Comparison of ENCODE assay signal across 28 cellular contexts in genomic region chr12:25248137-25248536, GRCh38. TPM values are rescaled to one million over a fixed set of nuclear protein-coding genes. Genes with fewer than 3 reads are reported as not detected.
A peak's percentile ranks its signal among the peaks of the same experiment; 100 is the strongest.
DNase-seq lines count a peak whose midpoint lies in the region; ATAC-seq, FAIRE-seq and TF ChIP-seq lines count a peak whose summit lies in the region.
"Had no signal": no experiment of that assay in that cellular context is flagged by ENCODE, and none has a peak within 500 bp of the region (broad histone marks: within the 10 kb centered on the region; RNA-seq: fewer than 3 reads in every experiment).

No MANE protein-coding gene starts in this region.

- no peak overlapping the region for H3K27ac ChIP-seq in CD8-positive, alpha-beta memory T cell (ENCODE audit: low read depth, low read length)
- H3K27ac ChIP-seq in H9 (ENCODE audit: insufficient read length, low read depth, low read length) (no peak overlapping the region), K562 (ENCODE audit: extremely low read depth, low read depth, low read length) (no peak overlapping the region), breast epithelium (no peak overlapping the region)
- H3K27ac ChIP-seq: adrenal gland, brain microvascular endothelial cell, pancreas, right atrium auricular region, thoracic aorta had no signal

- H4K8ac ChIP-seq in H9 (replicated peaks; ENCODE audit: insufficient read length, low read depth, low read length): no peak overlapping the region

- H3K36me3 ChIP-seq in CD8-positive, alpha-beta memory T cell (ENCODE audit: insufficient read depth, low read length): peaks cover 4% of the 10 kb centered on the region
- H3K36me3 ChIP-seq in K562 (ENCODE audit: control insufficient read depth, insufficient read depth, low read length) (peaks cover 15% of the 10 kb centered on the region; the same call in 1 of the 3 replicates), breast epithelium (no peaks in the 10 kb centered on the region)
- H3K36me3 ChIP-seq: adrenal gland, brain microvascular endothelial cell, pancreas, right atrium auricular region, thoracic aorta had no signal

- no peaks in the 10 kb centered on the region for H4K20me1 ChIP-seq in H9 (ENCODE audit: control insufficient read depth, insufficient read depth, insufficient read length)
- no peaks in the 10 kb centered on the region for H4K20me1 ChIP-seq in K562 (replicated peaks; ENCODE audit: control insufficient read depth, insufficient read depth, low read length)

- no peak overlapping the region for H3K23ac ChIP-seq in H9 (ENCODE audit: insufficient read length, low read depth, low read length)

- H3K9me3 Mint-ChIP-seq in CD8-positive, alpha-beta memory T cell: peaks cover 0 to 2% (median 0%) of the 10 kb centered on the region in 5 donors
- no peaks in the 10 kb centered on the region for H3K9me3 Mint-ChIP-seq in H9
- peaks cover 3% of the 10 kb centered on the region for H3K9me3 Mint-ChIP-seq in neural crest cell
- H3K9me3 Mint-ChIP-seq: activated CD4-positive, alpha-beta T cell treated with anti-CD3 and anti-CD28 coated beads, Interleukin-2, amount 10 ng/mL, durations not matched to agents 7 days and 5 days; CD8-positive, alpha-beta T cell; immature natural killer cell; T-helper 1 cell treated with Interleukin-12 subunit alpha and Interleukin-12 subunit beta and Interleukin-4 antibody, amounts not matched to agents 30 μg/mL and 1 μg/mL, for 36 hours had no signal

- H3K9ac ChIP-seq in H9 (ENCODE audit: extremely low read depth, insufficient read length, low read length) (no peak overlapping the region), K562 (ENCODE audit: insufficient read depth in 1 of 2, low read depth in 2 of 2, low read length in 2 of 2) (no peak overlapping the region)

- POLR2A ChIA-PET in CD8-positive, alpha-beta memory T cell (lab: Charles Lee): interaction anchor here (1.4 kb wide), 1 partner anchor 15 kb away, joined by 3 read pairs; no protein-coding TSS in a partner anchor
- POLR2A ChIA-PET in K562 (lab: Yijun Ruan, JAX): no interaction called here

- no peak overlapping the region for H3K14ac ChIP-seq in H9 (ENCODE audit: insufficient read depth, low read length)

- peaks cover 0 to 48% (median 9%) of the 10 kb centered on the region in 3 donors for H3K36me3 Mint-ChIP-seq in CD8-positive, alpha-beta memory T cell
- peaks cover 0 to 31% (median 20%) of the 10 kb centered on the region in 3 experiments; a peak in 4 of 7 replicates for H3K36me3 Mint-ChIP-seq in H9 (ENCODE audit: insufficient read depth in 1 of 3, low read depth in 3 of 3)
- H3K36me3 Mint-ChIP-seq in neural crest cell (ENCODE audit: low read depth): peaks cover 7% of the 10 kb centered on the region

- DNase-seq in CD8-positive, alpha-beta memory T cell: no peak
- DNase-seq in H9 (peak; percentile 43), K562 (ENCODE audit: extremely low read depth in 1 of 4, low spot score in 3 of 4) (no peak), neural crest cell (ENCODE audit: low read depth, low spot score) (no peak), breast epithelium (ENCODE audit: low spot score in 2 of 2) (no peak)
- DNase-seq: activated CD4-positive, alpha-beta T cell treated with anti-CD3 and anti-CD28 coated beads, Interleukin-2, amount 10 ng/mL, durations not matched to agents 7 days and 5 days; activated effector memory CD4-positive, alpha-beta T cell treated with anti-CD3 and anti-CD28 coated beads, Interleukin-2, amount 50 U/mL, for 16 hours; adrenal gland; brain microvascular endothelial cell; CD8-positive, alpha-beta T cell; DMS153; effector CD8-positive, alpha-beta T cell; foreskin fibroblast; GOT3; immature natural killer cell; mesenchymal stem cell; NCI-H1092 treated with DMSO at 0.1 percent for 48 hours; NCI-H1930; NCI-H526; pancreas; stimulated activated CD4-positive, alpha-beta T cell treated with anti-CD3 and anti-CD28 coated beads, Interleukin-4, amount 100 ng/mL, for 24 hours; stimulated activated naive CD4-positive, alpha-beta T cell had no signal

- H3K9me1 ChIP-seq in K562 (ENCODE audit: control insufficient read depth, insufficient read depth, low read length): no peaks in the 10 kb centered on the region

- H4K5ac ChIP-seq in H9 (ENCODE audit: insufficient read length, low read depth, low read length): no peak overlapping the region

- no peak overlapping the region for H3K56ac ChIP-seq in H9 (ENCODE audit: insufficient read length, low read depth, low read length)

- H3K9me3 ChIP-seq in CD8-positive, alpha-beta memory T cell (ENCODE audit: low read length): no peaks in the 10 kb centered on the region
- no peaks in the 10 kb centered on the region for H3K9me3 ChIP-seq in H9 (ENCODE audit: control insufficient read depth, low read depth, low read length)
- no peaks in the 10 kb centered on the region for H3K9me3 ChIP-seq in K562 (replicated peaks; ENCODE audit: control insufficient read depth, insufficient read depth, low read depth, low read length)
- no peaks in the 10 kb centered on the region for H3K9me3 ChIP-seq in breast epithelium
- H3K9me3 ChIP-seq: adrenal gland, pancreas, right atrium auricular region, thoracic aorta had no signal

- H2BK12ac ChIP-seq in H9 (ENCODE audit: insufficient read length, low read depth, low read length): no peak overlapping the region

- no peaks in the 10 kb centered on the region for H3K27me3 ChIP-seq in CD8-positive, alpha-beta memory T cell (ENCODE audit: insufficient read depth, low read length, poor library complexity, severe bottlenecking)
- H3K27me3 ChIP-seq in H9 (ENCODE audit: insufficient read depth, low read length) (no peaks in the 10 kb centered on the region), K562 (ENCODE audit: control insufficient read depth in 2 of 2, insufficient read depth in 2 of 2, low read length in 2 of 2) (no peaks in the 10 kb centered on the region), breast epithelium (no peaks in the 10 kb centered on the region)
- H3K27me3 ChIP-seq: adrenal gland, brain microvascular endothelial cell, pancreas, right atrium auricular region had no signal

- in situ Hi-C loops in K562 (cut with MboI): no loop called here

- no peak for FAIRE-seq in K562 (lab: Jason Lieb, UNC)
- FAIRE-seq: GM18507, pancreas had no signal

- ATAC-seq in K562 (no peak), HG03045 (IDR thresholded peaks at IDR 0.05; ENCODE audit: unreplicated experiment) (no peak), HG02938 (IDR thresholded peaks at IDR 0.05; ENCODE audit: unreplicated experiment) (no peak)
- ATAC-seq: CD8-positive, alpha-beta T cell; pancreas had no signal

- H3K4me1 Mint-ChIP-seq in CD8-positive, alpha-beta memory T cell: peaks cover 32 to 71% (median 62%) of the 10 kb centered on the region in 3 donors
- peaks cover 23 to 35% of the 10 kb centered on the region in 2 experiments for H3K4me1 Mint-ChIP-seq in H9
- H3K4me1 Mint-ChIP-seq in neural crest cell: peaks cover 26% of the 10 kb centered on the region

- no peak overlapping the region for H3K4me3 ChIP-seq in CD8-positive, alpha-beta memory T cell (ENCODE audit: low read length)
- no peak overlapping the region for H3K4me3 ChIP-seq in K562
- no peak overlapping the region for H3K4me3 ChIP-seq in breast epithelium
- H3K4me3 ChIP-seq: adrenal gland, pancreas, right atrium auricular region, thoracic aorta had no signal

- no peak for TF ChIP-seq EP300 in K562 (IDR thresholded peaks at IDR 0.05; ENCODE audit: low read length)

- no peak overlapping the region for H2BK20ac ChIP-seq in H9 (ENCODE audit: low read depth, low read length, poor library complexity, severe bottlenecking)

- peaks cover 4% of the 10 kb centered on the region for H3K23me2 ChIP-seq in H9 (ENCODE audit: insufficient read length, low read depth, low read length, poor library complexity, severe bottlenecking)

- H3K79me2 ChIP-seq in H9 (ENCODE audit: insufficient read depth, low read length) (peaks cover 10% of the 10 kb centered on the region; the same call in 1 of the 2 replicates), K562 (ENCODE audit: control insufficient read depth, insufficient read depth, low read length) (peaks cover 41% of the 10 kb centered on the region)

- peaks cover 3% of the 10 kb centered on the region for H3K79me1 ChIP-seq in H9 (ENCODE audit: insufficient read depth, low read depth, low read length, poor library complexity, severe bottlenecking)

- H3K4me3 Mint-ChIP-seq in CD8-positive, alpha-beta memory T cell: peak overlapping the region in 4 of 7 donors; percentile 33 to 93 (median 62)
- H3K4me3 Mint-ChIP-seq in H9 (peak overlapping the region in 1 of 2 experiments; percentile 60; a peak in 2 of 5 replicates), neural crest cell (peak overlapping the region; percentile 85)
- H3K4me3 Mint-ChIP-seq: CD8-positive, alpha-beta T cell had no signal

- BruUV-seq in K562 (replicated peaks; lab: Mats Ljungman, UMichigan): no TSS peak

- no peak overlapping the region for H4K91ac ChIP-seq in H9 (ENCODE audit: insufficient read length, low read depth, low read length)

- intact Hi-C loops in K562 (cut with micrococcal nuclease) (no loop called here), breast epithelium (cut with DNase I; ENCODE audit: low total_unique reads) (no loop called here)

- H2AK5ac ChIP-seq in H9 (ENCODE audit: insufficient read length, low read length): no peak overlapping the region

- no peaks in the 10 kb centered on the region for H3K27me3 Mint-ChIP-seq in CD8-positive, alpha-beta memory T cell
- H3K27me3 Mint-ChIP-seq in H9 (ENCODE audit: low read depth) (peaks cover 13% of the 10 kb centered on the region), neural crest cell (ENCODE audit: low read depth) (peaks cover 19% of the 10 kb centered on the region)
- H3K27me3 Mint-ChIP-seq: activated CD4-positive, alpha-beta T cell treated with anti-CD3 and anti-CD28 coated beads, Interleukin-2, amount 10 ng/mL, durations not matched to agents 7 days and 5 days had no signal

- no CpG with 5 or more reads among the region's 20 CpGs for WGBS in H9 (ENCODE audit: extremely low coverage, insufficient read length, low lambda C conversion rate)
- WGBS in K562 (ENCODE audit: insufficient coverage, low coverage, missing lambda C conversion rate): 84% methylated on average over 16 of the region's 20 CpGs

- no peak overlapping the region for H3T11ph ChIP-seq in H9 (ENCODE audit: low read length)

- H2BK120ac ChIP-seq in H9 (ENCODE audit: low read depth, low read length, poor library complexity, severe bottlenecking): no peak overlapping the region

- no peak overlapping the region for H2BK5ac ChIP-seq in H9 (ENCODE audit: insufficient read length, low read length)

- CTCF ChIA-PET in CD8-positive, alpha-beta memory T cell (lab: Charles Lee): no interaction called here
- CTCF ChIA-PET in K562 (lab: Yijun Ruan, JAX; ENCODE audit: low intra/inter-chr PET ratio): no interaction called here

- TF ChIP-seq CTCF in H9 (conservative IDR thresholded peaks at IDR 0.05) (no peak), K562 (IDR thresholded peaks at IDR 0.05 in 2 of 3, conservative IDR thresholded peaks at IDR 0.05 in 1 of 3; ENCODE audit: insufficient read depth in 2 of 3, low read depth in 1 of 3, low read length in 3 of 3) (no peak), neural crest cell (conservative IDR thresholded peaks at IDR 0.05) (no peak), breast epithelium (IDR thresholded peaks at IDR 0.05) (no peak)

- H3K4me1 ChIP-seq in CD8-positive, alpha-beta memory T cell (ENCODE audit: insufficient read depth, low read length): peaks cover 5% of the 10 kb centered on the region
- peaks cover 4% of the 10 kb centered on the region; the same call in 1 of the 2 replicates for H3K4me1 ChIP-seq in H9 (ENCODE audit: insufficient read depth, low read length)
- H3K4me1 ChIP-seq in K562 (replicated peaks in 1 of 2; ENCODE audit: control insufficient read depth in 2 of 2, insufficient read depth in 2 of 2, low read length in 2 of 2): peaks cover 4 to 17% of the 10 kb centered on the region in 2 experiments; a peak in 4 of 5 replicates
- peaks cover 0 to 3% of the 10 kb centered on the region in 2 donors for H3K4me1 ChIP-seq in breast epithelium

- peak overlapping the region in 2 of 8 donors; percentile 19 to 84 for H3K27ac Mint-ChIP-seq in CD8-positive, alpha-beta memory T cell
- H3K27ac Mint-ChIP-seq in H9 (peak overlapping the region in 1 of 3 experiments; percentile 66; a peak in 2 of 7 replicates), neural crest cell (ENCODE audit: unreplicated experiment) (no peak overlapping the region)
- H3K27ac Mint-ChIP-seq: activated CD4-positive, alpha-beta T cell treated with anti-CD3 and anti-CD28 coated beads, Interleukin-2, amount 10 ng/mL, durations not matched to agents 7 days and 5 days; T-helper 1 cell treated with Interleukin-12 subunit alpha and Interleukin-12 subunit beta and Interleukin-4 antibody, amounts not matched to agents 30 μg/mL and 1 μg/mL, for 36 hours had no signal

- H3K4me2 ChIP-seq in H9 (ENCODE audit: insufficient read depth, insufficient read length, low read length): no peak overlapping the region
- H3K4me2 ChIP-seq in K562 (ENCODE audit: insufficient read depth, low read length): no peak overlapping the region

- no peak overlapping the region for H2BK15ac ChIP-seq in H9 (ENCODE audit: low read depth, low read length)

- H3K4ac ChIP-seq in H9 (ENCODE audit: low read depth, low read length): no peak overlapping the region

- H2AFZ ChIP-seq in H9 (ENCODE audit: low read length) (no peak overlapping the region), K562 (ENCODE audit: low read depth, low read length) (no peak overlapping the region)

- no peak for TF ChIP-seq RAD21 in K562 (CRISPR knock-in tag; conservative IDR thresholded peaks at IDR 0.05 in 1 of 2, IDR thresholded peaks at IDR 0.05 in 1 of 2)

- H3K18ac ChIP-seq in H9 (ENCODE audit: insufficient read length, low read depth, low read length): no peak overlapping the region

- no peak for TF ChIP-seq POLR2A in K562 (conservative IDR thresholded peaks at IDR 0.05)
- TF ChIP-seq POLR2A in breast epithelium (IDR thresholded peaks at IDR 0.05): no peak

RNA-seq across cellular contexts. Expression of gene KRAS, which starts 2.6 kb away (rescaled TPM):
- 10 to 100 TPM; 24.9 to 25.6 TPM for total RNA-seq in CD8-positive, alpha-beta memory T cell
- 56.5 TPM for polyA plus RNA-seq in CD8-positive, alpha-beta memory T cell
- total RNA-seq in H9 (2021): 46.3 and 47.5 TPM in 2 replicates
- total RNA-seq in K562 (2011; cell fraction: chromatin; rRNA removed; ENCODE audit: low replicate concordance): 3.7 and 16.4 TPM in 2 replicates
- 1.7 and 3.3 TPM in 2 replicates for total RNA-seq in K562 (2011; cell fraction: nucleolus; rRNA removed)
- 10.5 and 22.4 TPM in 2 replicates for total RNA-seq in K562 (2011; cell fraction: nucleoplasm; rRNA removed)
- 7.2 and 8.1 TPM in 2 replicates for total RNA-seq in K562 (2014; rRNA removed)
- 14.9 and 18.9 TPM in 2 replicates for total RNA-seq in K562 (2014; rRNA removed; fragmentation: Illumina TruSeq; extraction: Trizol)
- 12.2 and 12.7 TPM in 2 replicates for total RNA-seq in K562 (2015; rRNA removed; fragmentation: Illumina TruSeq; extraction: Trizol)
- 16.5 and 19.0 TPM in 2 replicates for total RNA-seq in K562 (2021)
- polyA plus RNA-seq in K562 (2011; rRNA removed): 15.8 and 21.2 TPM in 2 replicates
- 5.2 and 11.1 TPM in 2 replicates for polyA plus RNA-seq in K562 (2011; cell fraction: cytosol; rRNA removed)
- 2.9 and 5.5 TPM in 2 replicates for polyA plus RNA-seq in K562 (2011; cell fraction: nucleus; rRNA removed)
- 10.2 and 10.3 TPM in 2 replicates for polyA plus RNA-seq in K562 (2012)
- 17.6 and 19.8 TPM in 2 replicates for polyA plus RNA-seq in K562 (2014; fragmentation: Illumina TruSeq; extraction: Trizol)
- polyA plus RNA-seq in K562 (2014; fragmentation: Nextera tagmentation; extraction: Ambion mirVana): 1 to 10 TPM; 7.4 to 8.4 TPM
- polyA plus RNA-seq in K562 (2014; rRNA removed): 11.5 and 12.2 TPM in 2 replicates
- polyA minus RNA-seq in K562 (2011; rRNA and poly(A)+ RNA removed): 16.2 and 19.1 TPM in 2 replicates
- polyA minus RNA-seq in K562 (2011; cell fraction: cytosol; rRNA and poly(A)+ RNA removed): 8.9 and 11.5 TPM in 2 replicates
- polyA minus RNA-seq in K562 (2011; cell fraction: nucleus; rRNA and poly(A)+ RNA removed): 6.1 and 9.4 TPM in 2 replicates
- 30.5 and 31.2 TPM in 2 replicates for total RNA-seq in neural crest cell
- 10 to 100 TPM; 10.6 to 15.7 (median 14.3) TPM for total RNA-seq in breast epithelium

RNA-seq across cellular contexts. Expression of gene ETFRF1, which starts 53.1 kb away (rescaled TPM):
- total RNA-seq in CD8-positive, alpha-beta memory T cell: 10 to 100 TPM; 12.4 to 14.4 TPM
- 30.1 TPM for polyA plus RNA-seq in CD8-positive, alpha-beta memory T cell
- total RNA-seq in H9 (2021) (7.6 and 8.7 TPM in 2 replicates), K562 (2014; rRNA removed) (16.4 and 18.6 TPM in 2 replicates), K562 (2014; rRNA removed; fragmentation: Illumina TruSeq; extraction: Trizol) (28.7 and 32.8 TPM in 2 replicates), K562 (2015; rRNA removed; fragmentation: Illumina TruSeq; extraction: Trizol) (27.6 and 32.4 TPM in 2 replicates), K562 (2021) (16.1 and 17.7 TPM in 2 replicates), neural crest cell (13.4 and 14.1 TPM in 2 replicates), breast epithelium (10 to 100 TPM; 29.5 to 52.4 (median 46.9) TPM)
- total RNA-seq in K562 (2011; cell fraction: chromatin; rRNA removed; ENCODE audit: low replicate concordance): 9.3 and 28.3 TPM in 2 replicates
- total RNA-seq in K562 (2011; cell fraction: nucleolus; rRNA removed): 9.3 and 10.2 TPM in 2 replicates
- 16.0 and 36.1 TPM in 2 replicates for total RNA-seq in K562 (2011; cell fraction: nucleoplasm; rRNA removed)
- polyA plus RNA-seq in K562 (2011; rRNA removed) (22.0 and 35.3 TPM in 2 replicates), K562 (2014; fragmentation: Illumina TruSeq; extraction: Trizol) (33.6 and 44.9 TPM in 2 replicates), K562 (2014; fragmentation: Nextera tagmentation; extraction: Ambion mirVana) (100 to 1,000 TPM; 101 to 107 TPM), K562 (2014; rRNA removed) (28.3 and 33.7 TPM in 2 replicates)
- polyA plus RNA-seq in K562 (2011; cell fraction: cytosol; rRNA removed): 5.3 and 9.8 TPM in 2 replicates
- 7.7 and 9.8 TPM in 2 replicates for polyA plus RNA-seq in K562 (2011; cell fraction: nucleus; rRNA removed)
- 18.9 and 35.0 TPM in 2 replicates for polyA plus RNA-seq in K562 (2012)
- 12.5 and 17.2 TPM in 2 replicates for polyA minus RNA-seq in K562 (2011; rRNA and poly(A)+ RNA removed)
- 6.5 and 6.9 TPM in 2 replicates for polyA minus RNA-seq in K562 (2011; cell fraction: cytosol; rRNA and poly(A)+ RNA removed)
- polyA minus RNA-seq in K562 (2011; cell fraction: nucleus; rRNA and poly(A)+ RNA removed): 9.4 and 20.5 TPM in 2 replicates

RNA-seq across cellular contexts. Expression of gene DNAI7, which starts 53.2 kb away (rescaled TPM):
- total RNA-seq in CD8-positive, alpha-beta memory T cell: not detected
- not detected for polyA plus RNA-seq in CD8-positive, alpha-beta memory T cell
- total RNA-seq in H9 (2021): not detected in 2 replicates
- total RNA-seq in K562 (2011; cell fraction: chromatin; rRNA removed; ENCODE audit: low replicate concordance): 0.25 TPM in 1 of 2 replicates, not detected in the other
- total RNA-seq in K562 (2011; cell fraction: nucleolus; rRNA removed): not detected in 2 replicates
- not detected in 2 replicates for total RNA-seq in K562 (2011; cell fraction: nucleoplasm; rRNA removed)
- total RNA-seq in K562 (2014; rRNA removed): not detected in 2 replicates
- 0.15 and 0.73 TPM in 2 replicates for total RNA-seq in K562 (2014; rRNA removed; fragmentation: Illumina TruSeq; extraction: Trizol)
- 0.07 TPM in 1 of 2 replicates, not detected in the other for total RNA-seq in K562 (2015; rRNA removed; fragmentation: Illumina TruSeq; extraction: Trizol)
- total RNA-seq in K562 (2021): 0.29 TPM in 1 of 2 replicates, not detected in the other
- polyA plus RNA-seq in K562 (2011; rRNA removed): 0.16 and 0.32 TPM in 2 replicates
- polyA plus RNA-seq in K562 (2011; cell fraction: cytosol; rRNA removed): 0.04 TPM in 1 of 2 replicates, not detected in the other
- 0.10 TPM in 1 of 2 replicates, not detected in the other for polyA plus RNA-seq in K562 (2011; cell fraction: nucleus; rRNA removed)
- polyA plus RNA-seq in K562 (2012): 0.15 and 0.20 TPM in 2 replicates
- polyA plus RNA-seq in K562 (2014; fragmentation: Illumina TruSeq; extraction: Trizol): 0.18 and 0.19 TPM in 2 replicates
- polyA plus RNA-seq in K562 (2014; fragmentation: Nextera tagmentation; extraction: Ambion mirVana): under 1 TPM; 0.06 to 0.15 TPM
- 0.76 TPM in 1 of 2 replicates, not detected in the other for polyA plus RNA-seq in K562 (2014; rRNA removed)
- 0.25 and 0.45 TPM in 2 replicates for polyA minus RNA-seq in K562 (2011; rRNA and poly(A)+ RNA removed)
- not detected in 2 replicates for polyA minus RNA-seq in K562 (2011; cell fraction: cytosol; rRNA and poly(A)+ RNA removed)
- polyA minus RNA-seq in K562 (2011; cell fraction: nucleus; rRNA and poly(A)+ RNA removed): not detected in 2 replicates
- total RNA-seq in neural crest cell: 0.37 and 0.77 TPM in 2 replicates
- 1 to 10 TPM; 1.1 to 4.2 (median 2.0) TPM for total RNA-seq in breast epithelium
- total RNA-seq: activated CD4-positive, alpha-beta T cell treated with anti-CD3 and anti-CD28 coated beads, Interleukin-2, amount 10 ng/mL, durations not matched to agents 7 days and 5 days; thoracic aorta had no signal
